Comparison of ENCODE assay signal across 11 cellular contexts in genomic region chr6:159646731-159647130, GRCh38. TPM values are rescaled to one million over a fixed set of nuclear protein-coding genes. Genes with fewer than 3 reads are reported as not detected.
DNase-seq lines count a peak whose midpoint lies in the region; ATAC-seq and TF ChIP-seq lines count a peak whose summit lies in the region.
"Had no signal": no experiment of that assay in that cellular context is flagged by ENCODE, and none has a peak within 500 bp of the region (broad histone marks: within the 10 kb centered on the region; RNA-seq: fewer than 3 reads in every experiment).

No MANE protein-coding gene starts in this region.

- no peaks in the 10 kb centered on the region for H3K9me2 ChIP-seq in hepatocyte (replicated peaks; ENCODE audit: insufficient read depth)

- H3K79me2 ChIP-seq in hepatocyte, result no peaks in the 10 kb centered on the region

- H3K27me3 ChIP-seq in BJ (ENCODE audit: control insufficient read depth, insufficient read depth, low read length) (no peaks in the 10 kb centered on the region), hepatocyte (no peaks in the 10 kb centered on the region), H7 (ENCODE audit: control insufficient read depth, insufficient read depth, low read length) (no peaks in the 10 kb centered on the region)

- CTCF ChIA-PET in BJ (lab: Yijun Ruan, JAX) (interaction anchor here (1.1 to 1.8 kb wide), 4 partner anchors 9 to 472 kb away, joined by 3 to 8 read pairs (median 4); no protein-coding TSS in a partner anchor), GM10248 (lab: Yijun Ruan, JAX) (interaction anchor here (1.2 to 3.5 kb wide), 2 partner anchors 9 to 13 kb away, joined by 4 to 33 read pairs; no protein-coding TSS in a partner anchor)

- no peaks in the 10 kb centered on the region for H3K4me1 ChIP-seq in hepatocyte (ENCODE audit: insufficient read depth)

- 93% methylated on average over 2 of the region's 2 CpGs for WGBS in hepatocyte (ENCODE audit: low lambda C conversion rate, missing lambda C conversion rate)

- H2AFZ ChIP-seq in hepatocyte, result no peak overlapping the region

- ATAC-seq in GM19452 (IDR thresholded peaks at IDR 0.05; ENCODE audit: unreplicated experiment) (peak; percentile 98), HG03139 (IDR thresholded peaks at IDR 0.05; ENCODE audit: unreplicated experiment) (peak; percentile 98), GM19328 (IDR thresholded peaks at IDR 0.05; ENCODE audit: unreplicated experiment) (no peak)
- ATAC-seq: left ventricle myocardium superior had no signal

- H3K9me3 ChIP-seq in hepatocyte (ENCODE audit: low read depth), result no peaks in the 10 kb centered on the region

- H3K27ac ChIP-seq in hepatocyte, result no peak overlapping the region
- H3K27ac ChIP-seq: VCaP had no signal

- no peak overlapping the region for H3K4me2 ChIP-seq in hepatocyte

- POLR2A ChIA-PET in BJ (lab: Charles Lee), result no interaction called here
- POLR2A ChIA-PET in GM10248 (lab: Yijun Ruan, JAX), result no interaction called here

- no peaks in the 10 kb centered on the region for H4K20me1 ChIP-seq in hepatocyte (ENCODE audit: insufficient read depth, poor library complexity, severe bottlenecking)

- DNase-seq in BJ (ENCODE audit: low read depth), result peak; percentile 5
- peak; percentile 29 to 57 for DNase-seq in cardiac fibroblast (ENCODE audit: low read depth in 2 of 2)
- no peak for DNase-seq in hepatocyte (ENCODE audit: low spot score)
- no peak for DNase-seq in H7
- no peak for DNase-seq in GM10248 (ENCODE audit: extremely low spot score)
- DNase-seq: left ventricle myocardium superior, NCI-H2227 treated with DMSO at 0.1 percent for 48 hours had no signal

- TF ChIP-seq CTCF in BJ (IDR thresholded peaks at IDR 0.05; ENCODE audit: insufficient read depth, low read depth, low read length) (no peak), cardiac fibroblast (IDR thresholded peaks at IDR 0.05; ENCODE audit: low read depth, low read length) (no peak), hepatocyte (IDR thresholded peaks at IDR 0.05; ENCODE audit: poor library complexity) (no peak), GM10248 (IDR thresholded peaks at IDR 0.05; ENCODE audit: control extremely low read depth, extremely low read depth, low read depth, missing control alignments) (no peak)

- no peaks in the 10 kb centered on the region for H3K36me3 ChIP-seq in BJ (ENCODE audit: control insufficient read depth, insufficient read depth, low read length)
- no peaks in the 10 kb centered on the region for H3K36me3 ChIP-seq in hepatocyte (replicated peaks; ENCODE audit: insufficient read depth, low read depth)
- H3K36me3 ChIP-seq in H7 (replicated peaks; ENCODE audit: control insufficient read depth, insufficient read depth, low read length), result no peaks in the 10 kb centered on the region

- no peak overlapping the region for H3K4me3 ChIP-seq in BJ (ENCODE audit: low read depth, low read length)
- no peak overlapping the region for H3K4me3 ChIP-seq in cardiac fibroblast (replicated peaks in 1 of 2; ENCODE audit: low read depth in 2 of 2, low read length in 2 of 2)
- no peak overlapping the region for H3K4me3 ChIP-seq in hepatocyte
- H3K4me3 ChIP-seq in H7 (ENCODE audit: insufficient read depth, low read depth, low read length), result no peak overlapping the region

RNA-seq across cellular contexts. Expression of gene SOD2, which starts 46.3 kb away (rescaled TPM):
- polyA plus RNA-seq in BJ (2011; rRNA removed), result 39.4 and 42.1 TPM in 2 replicates
- polyA minus RNA-seq in BJ (2011; rRNA and poly(A)+ RNA removed), result 48.7 and 52.8 TPM in 2 replicates
- total RNA-seq in hepatocyte, result 236 and 264 TPM in 2 replicates
- 138 and 143 TPM in 2 replicates for polyA plus RNA-seq in hepatocyte
- 90.8 and 114 TPM in 2 replicates for total RNA-seq in H7 (2014; rRNA removed; shearing (Covaris generic))

Comparison
In these comparisons a context has a peak if more than half of its experiments do, and no peak if none do; other contexts are left out.
1. DNase-seq: peak in BJ (single experiment) and cardiac fibroblast (2 of 2); none in hepatocyte (single experiment), H7 (single experiment) and GM10248 (single experiment).